In the genomic region with DNA sequence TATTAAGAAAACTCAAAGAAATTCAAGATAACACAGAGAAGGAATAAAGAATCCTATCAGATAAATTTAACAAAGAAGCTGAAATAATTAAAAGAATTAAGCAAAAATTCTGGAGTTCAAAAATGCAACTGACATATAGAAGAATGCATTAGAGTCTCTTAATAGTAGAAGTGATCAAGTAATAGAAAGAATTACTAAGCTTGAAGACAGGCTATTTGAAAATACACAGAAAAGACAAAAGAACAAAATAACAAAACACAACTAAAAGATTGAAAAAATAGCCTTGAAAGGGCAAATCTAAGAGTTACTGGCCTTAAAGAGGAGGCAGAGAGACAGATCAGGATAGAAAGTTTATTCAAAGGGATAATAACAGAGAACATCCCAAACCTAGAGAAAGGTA, we compare ENCODE assay signal across 24 cellular contexts.
"Had no signal": no experiment of that assay in that cellular context is flagged by ENCODE, and none has a peak within 500 bp of the region (broad histone marks: within the 10 kb centered on the region; RNA-seq: fewer than 3 reads in every experiment).

No MANE protein-coding gene starts in this region.

- H3K4me3 Mint-ChIP-seq: activated CD4-positive, alpha-beta memory T cell treated with anti-CD3 and anti-CD28 coated beads for 36 hours; activated CD4-positive, alpha-beta T cell treated with anti-CD3 and anti-CD28 coated beads, Interleukin-2, amount 10 ng/mL, durations not matched to agents 7 days and 5 days; activated naive CD4-positive, alpha-beta T cell treated with anti-CD3 and anti-CD28 coated beads for 36 hours; activated naive CD8-positive, alpha-beta T cell treated with anti-CD3 and anti-CD28 coated beads, Interleukin-2, amount 10 ng/mL, durations not matched to agents 7 days and 5 days; activated T-cell treated with anti-CD3 and anti-CD28 coated beads, Interleukin-2, amount 50 U/mL, for 4 hours; T-cell had no signal

- DNase-seq: activated CD4-positive, alpha-beta T cell treated with anti-CD3 and anti-CD28 coated beads, Interleukin-2, amount 10 ng/mL, durations not matched to agents 7 days and 5 days; activated CD4-positive, CD25-positive, alpha-beta regulatory T cell; activated CD8-positive, alpha-beta memory T cell treated with anti-CD3 and anti-CD28 coated beads for 24 hours; activated gamma-delta T cell; activated naive CD4-positive, alpha-beta T cell treated with anti-CD3 and anti-CD28 coated beads for 36 hours; activated naive CD8-positive, alpha-beta T cell treated with anti-CD3 and anti-CD28 coated beads, Interleukin-2, amount 10 ng/mL, durations not matched to agents 7 days and 5 days; activated T-cell treated with anti-CD3 and anti-CD28 coated beads, Interleukin-2, amount 50 U/mL, for 4 hours; aorta; caudate nucleus; KG1; NCI-H1048; NCI-H146; NCI-H187 treated with DMSO at 0.1 percent for 48 hours; NCI-H2081 treated with DMSO at 0.1 percent for 48 hours; NCI-H2227 treated with DMSO at 0.1 percent for 48 hours; NCI-H446 treated with DMSO at 0.1 percent for 48 hours; NCI-H526; NCI-H774; SHP77 treated with DMSO at 0.1 percent for 48 hours; T-cell had no signal

- H3K4me3 ChIP-seq: adrenal gland, breast epithelium had no signal

- ATAC-seq: activated T-cell treated with anti-CD3 and anti-CD28 coated beads, Interleukin-2, amount 50 U/mL, for 4 hours; T-cell had no signal

- H3K27ac Mint-ChIP-seq: activated CD4-positive, alpha-beta memory T cell treated with anti-CD3 and anti-CD28 coated beads for 36 hours; activated CD4-positive, alpha-beta T cell treated with anti-CD3 and anti-CD28 coated beads, Interleukin-2, amount 10 ng/mL, durations not matched to agents 7 days and 5 days; activated naive CD4-positive, alpha-beta T cell treated with anti-CD3 and anti-CD28 coated beads for 36 hours; activated naive CD8-positive, alpha-beta T cell treated with anti-CD3 and anti-CD28 coated beads, Interleukin-2, amount 10 ng/mL, durations not matched to agents 7 days and 5 days had no signal

- H3K27me3 Mint-ChIP-seq: activated CD4-positive, alpha-beta memory T cell treated with anti-CD3 and anti-CD28 coated beads for 36 hours; activated CD4-positive, alpha-beta T cell treated with anti-CD3 and anti-CD28 coated beads, Interleukin-2, amount 10 ng/mL, durations not matched to agents 7 days and 5 days; T-cell had no signal

- H3K36me3 ChIP-seq: adrenal gland, breast epithelium had no signal

- H3K27me3 ChIP-seq: adrenal gland, breast epithelium had no signal

- H3K27ac ChIP-seq: breast epithelium, VCaP had no signal

- H3K4me1 ChIP-seq: breast epithelium had no signal
